In genomic region chr12:9340422-9341259, GRCh38 we compare ENCODE assay signal across 13 cellular contexts.
A peak's percentile ranks its signal among the peaks of the same experiment; 100 is the strongest.
DNase-seq lines count a peak whose midpoint lies in the region; ATAC-seq and TF ChIP-seq lines count a peak whose summit lies in the region.
"Had no signal": no experiment of that assay in that cellular context is flagged by ENCODE, and none has a peak within 500 bp of the region (broad histone marks: within the 10 kb centered on the region; RNA-seq: fewer than 3 reads in every experiment).

No MANE protein-coding gene starts in this region.

- H3K4me2 ChIP-seq in osteoblast (ENCODE audit: insufficient read depth, low read length), result no peak overlapping the region

- ATAC-seq in activated CD8-positive, alpha-beta memory T cell treated with anti-CD3 and anti-CD28 coated beads, Interleukin-2, amount 10 ng/mL, durations not matched to agents 7 days and 5 days, result peak; percentile 46
- peak; percentile 21 for ATAC-seq in effector memory CD8-positive, alpha-beta T cell (replicated peaks)
- ATAC-seq: foreskin keratinocyte, HCT116 had no signal

- no peaks in the 10 kb centered on the region for H3K36me3 ChIP-seq in osteoblast (ENCODE audit: insufficient read depth, low read length)

- CTCF ChIA-PET in activated CD8-positive, alpha-beta memory T cell treated with anti-CD3 and anti-CD28 coated beads, Interleukin-2, amount 10 ng/mL, durations not matched to agents 7 days and 5 days (lab: Charles Lee), result interaction anchor here (0.7 to 3.8 kb wide), 8 partner anchors 8 to 128 kb away, joined by 3 to 22 read pairs (median 4); no protein-coding TSS in a partner anchor

- H3K4me3 ChIP-seq in osteoblast (ENCODE audit: insufficient read depth, low read length), result no peak overlapping the region

- no peak overlapping the region for H3K4me3 Mint-ChIP-seq in activated CD8-positive, alpha-beta memory T cell treated with anti-CD3 and anti-CD28 coated beads, Interleukin-2, amount 10 ng/mL, durations not matched to agents 7 days and 5 days
- peak overlapping the region in 1 of 2 donors; percentile 69 for H3K4me3 Mint-ChIP-seq in effector memory CD8-positive, alpha-beta T cell
- H3K4me3 Mint-ChIP-seq: dendritic cell treated with granulocyte-macrophage colony-stimulating factor and Interleukin-4, amounts not matched to agents 40 ng/mL and 50 ng/mL, for 4 days had no signal

- no peaks in the 10 kb centered on the region for H3K27me3 ChIP-seq in osteoblast (ENCODE audit: insufficient read depth, low read length)
- H3K27me3 ChIP-seq: foreskin keratinocyte had no signal

- peaks cover 10% of the 10 kb centered on the region for H3K4me1 ChIP-seq in osteoblast (ENCODE audit: insufficient read depth, low read length)
- H3K4me1 ChIP-seq: foreskin keratinocyte had no signal

- H3K79me2 ChIP-seq in osteoblast (ENCODE audit: insufficient read depth, low read length), result no peaks in the 10 kb centered on the region

- H3K36me3 Mint-ChIP-seq in activated CD8-positive, alpha-beta memory T cell treated with anti-CD3 and anti-CD28 coated beads, Interleukin-2, amount 10 ng/mL, durations not matched to agents 7 days and 5 days, result peaks cover 26% of the 10 kb centered on the region
- no peaks in the 10 kb centered on the region for H3K36me3 Mint-ChIP-seq in effector memory CD8-positive, alpha-beta T cell (ENCODE audit: insufficient read depth)

- H3K27ac Mint-ChIP-seq in activated CD8-positive, alpha-beta memory T cell treated with anti-CD3 and anti-CD28 coated beads, Interleukin-2, amount 10 ng/mL, durations not matched to agents 7 days and 5 days, result peak overlapping the region; percentile 26
- H3K27ac Mint-ChIP-seq in effector memory CD8-positive, alpha-beta T cell, result peak overlapping the region in 1 of 2 donors; percentile 86
- H3K27ac Mint-ChIP-seq: dendritic cell treated with granulocyte-macrophage colony-stimulating factor and Interleukin-4, amounts not matched to agents 40 ng/mL and 50 ng/mL, for 4 days had no signal

- H3K27me3 Mint-ChIP-seq in activated CD8-positive, alpha-beta memory T cell treated with anti-CD3 and anti-CD28 coated beads, Interleukin-2, amount 10 ng/mL, durations not matched to agents 7 days and 5 days, result no peaks in the 10 kb centered on the region
- no peaks in the 10 kb centered on the region for H3K27me3 Mint-ChIP-seq in effector memory CD8-positive, alpha-beta T cell
- H3K27me3 Mint-ChIP-seq: dendritic cell treated with granulocyte-macrophage colony-stimulating factor and Interleukin-4, amounts not matched to agents 40 ng/mL and 50 ng/mL, for 4 days had no signal

- H2AFZ ChIP-seq in osteoblast (ENCODE audit: low read length), result no peak overlapping the region

- no peaks in the 10 kb centered on the region for H3K9me3 ChIP-seq in osteoblast (ENCODE audit: low read depth, low read length)

- peak; percentile 39 for DNase-seq in activated CD8-positive, alpha-beta memory T cell treated with anti-CD3 and anti-CD28 coated beads, Interleukin-2, amount 10 ng/mL, durations not matched to agents 7 days and 5 days
- no peak for DNase-seq in activated CD8-positive, alpha-beta memory T cell treated with anti-CD3 and anti-CD28 coated beads, Interleukin-2, amount 50 U/mL, for 4 hours
- DNase-seq in RKO (ENCODE audit: low spot score), result peak; percentile 41
- DNase-seq in effector memory CD8-positive, alpha-beta T cell, result no peak
- peak; percentile 75 for DNase-seq in osteoblast (ENCODE audit: insufficient read length, low spot score, missing footprints)
- DNase-seq in NCI-H524 treated with DMSO at 0.1 percent for 48 hours (lab: John Stamatoyannopoulos, UW), result no peak
- DNase-seq in NCI-H1417 treated with DMSO at 0.1 percent for 48 hours (lab: John Stamatoyannopoulos, UW), result no peak
- no peak for DNase-seq in NCI-H1048 (lab: John Stamatoyannopoulos, UW)
- DNase-seq: NCI-H1105 treated with DMSO at 0.1 percent for 48 hours, RPMI8226 had no signal

- H3K27ac ChIP-seq in osteoblast (ENCODE audit: low read depth, low read length), result peak overlapping the region; percentile 11
- H3K27ac ChIP-seq: foreskin keratinocyte had no signal

- H3K9me3 Mint-ChIP-seq in activated CD8-positive, alpha-beta memory T cell treated with anti-CD3 and anti-CD28 coated beads, Interleukin-2, amount 10 ng/mL, durations not matched to agents 7 days and 5 days (ENCODE audit: low read depth), result no peaks in the 10 kb centered on the region
- peaks cover 2 to 8% of the 10 kb centered on the region in 2 donors for H3K9me3 Mint-ChIP-seq in effector memory CD8-positive, alpha-beta T cell

- no peaks in the 10 kb centered on the region for H4K20me1 ChIP-seq in osteoblast (ENCODE audit: insufficient read depth, low read length)

- TF ChIP-seq CTCF in osteoblast (IDR thresholded peaks at IDR 0.05; ENCODE audit: extremely low read depth, low read depth, low read length), result peak; percentile 38

- peaks cover 35% of the 10 kb centered on the region for H3K4me1 Mint-ChIP-seq in activated CD8-positive, alpha-beta memory T cell treated with anti-CD3 and anti-CD28 coated beads, Interleukin-2, amount 10 ng/mL, durations not matched to agents 7 days and 5 days
- peaks cover 21 to 42% of the 10 kb centered on the region in 2 donors for H3K4me1 Mint-ChIP-seq in effector memory CD8-positive, alpha-beta T cell (ENCODE audit: low read depth in 2 of 2)

Comparison
In these comparisons a context has a peak if more than half of its experiments do, and no peak if none do; other contexts are left out.
1. DNase-seq: peak in activated CD8-positive, alpha-beta memory T cell treated with anti-CD3 and anti-CD28 coated beads, Interleukin-2, amount 10 ng/mL, durations not matched to agents 7 days and 5 days (single experiment), RKO (single experiment) and osteoblast (single experiment); none in activated CD8-positive, alpha-beta memory T cell treated with anti-CD3 and anti-CD28 coated beads, Interleukin-2, amount 50 U/mL, for 4 hours (single experiment), effector memory CD8-positive, alpha-beta T cell (0 of 3), NCI-H524 treated with DMSO at 0.1 percent for 48 hours (single experiment), NCI-H1417 treated with DMSO at 0.1 percent for 48 hours (single experiment) and NCI-H1048 (single experiment).